Comparison of ENCODE assay signal across 8 cellular contexts in genomic region chr2:219386532-219387280, GRCh38. TPM values are rescaled to one million over a fixed set of nuclear protein-coding genes. Genes with fewer than 3 reads are reported as not detected.
DNase-seq lines count a peak whose midpoint lies in the region; ATAC-seq and TF ChIP-seq lines count a peak whose summit lies in the region.

No MANE protein-coding gene starts in this region.

- H3K36me3 Mint-ChIP-seq in activated CD4-positive, alpha-beta T cell treated with anti-CD3 and anti-CD28 coated beads for 36 hours (ENCODE audit: low read depth) = peaks cover 33% of the 10 kb centered on the region
- peaks cover 17% of the 10 kb centered on the region for H3K36me3 Mint-ChIP-seq in activated naive CD8-positive, alpha-beta T cell treated with anti-CD3 and anti-CD28 coated beads for 36 hours

- H3K9me3 Mint-ChIP-seq in activated CD4-positive, alpha-beta T cell treated with anti-CD3 and anti-CD28 coated beads for 36 hours (ENCODE audit: low read depth) = no peaks in the 10 kb centered on the region
- H3K9me3 Mint-ChIP-seq in activated naive CD8-positive, alpha-beta T cell treated with anti-CD3 and anti-CD28 coated beads for 36 hours = no peaks in the 10 kb centered on the region

- CTCF ChIA-PET in activated CD4-positive, alpha-beta T cell treated with anti-CD3 and anti-CD28 coated beads for 36 hours (lab: Charles Lee) = interaction anchor here (1.0 to 6.1 kb wide), 3 partner anchors 9 to 132 kb away, joined by 4 to 61 read pairs (median 8); no protein-coding TSS in a partner anchor

- H3K4me1 Mint-ChIP-seq in activated CD4-positive, alpha-beta T cell treated with anti-CD3 and anti-CD28 coated beads for 36 hours = peaks cover 9% of the 10 kb centered on the region
- H3K4me1 Mint-ChIP-seq in activated naive CD8-positive, alpha-beta T cell treated with anti-CD3 and anti-CD28 coated beads for 36 hours = peaks cover 14% of the 10 kb centered on the region

- peaks cover 1% of the 10 kb centered on the region for H3K36me3 ChIP-seq in kidney epithelial cell (ENCODE audit: control insufficient read depth, insufficient read depth, low read length)

- H3K27me3 ChIP-seq in kidney epithelial cell (ENCODE audit: control insufficient read depth, insufficient read depth, low read length) = no peaks in the 10 kb centered on the region

- H3K4me3 ChIP-seq in kidney epithelial cell (ENCODE audit: low read depth, low read length) = peak overlapping the region; percentile 69

- intact Hi-C loops in activated CD4-positive, alpha-beta T cell treated with anti-CD3 and anti-CD28 coated beads for 36 hours (cut with DNase I, micrococcal nuclease) = loop anchor here (1.0 to 5.0 kb wide), 8 partner anchors 92 to 1114 kb away; partner anchors contain the start of genes AAMP (in 1 of the 2), BCS1L (in 1 of the 2), CNOT9 (in 1 of the 2) and CTDSP1 (in 1 of the 2)

- no peak for ATAC-seq in activated CD4-positive, alpha-beta T cell treated with anti-CD3 and anti-CD28 coated beads for 36 hours
- no peak for ATAC-seq in HG02981 (IDR thresholded peaks at IDR 0.05; ENCODE audit: unreplicated experiment)
- no peak for ATAC-seq in GM19463 (IDR thresholded peaks at IDR 0.05; ENCODE audit: unreplicated experiment)

- H3K27me3 Mint-ChIP-seq in activated CD4-positive, alpha-beta T cell treated with anti-CD3 and anti-CD28 coated beads for 36 hours = no peaks in the 10 kb centered on the region
- H3K27me3 Mint-ChIP-seq in activated naive CD8-positive, alpha-beta T cell treated with anti-CD3 and anti-CD28 coated beads for 36 hours = no peaks in the 10 kb centered on the region

- peak; percentile 39 for DNase-seq in activated CD4-positive, alpha-beta T cell treated with anti-CD3 and anti-CD28 coated beads for 36 hours
- no peak for DNase-seq in activated CD4-positive, alpha-beta T cell treated with anti-CD3 and anti-CD28 coated beads, Interleukin-2, amount 50 U/mL, for 1 hour
- DNase-seq in activated naive CD8-positive, alpha-beta T cell treated with anti-CD3 and anti-CD28 coated beads for 36 hours = no peak
- no peak for DNase-seq in kidney epithelial cell (ENCODE audit: low read depth)
- no peak for DNase-seq in substantia nigra (lab: John Stamatoyannopoulos, UW)
- no peak for DNase-seq in Ammon's horn (ENCODE audit: low spot score)

- POLR2A ChIA-PET in activated CD4-positive, alpha-beta T cell treated with anti-CD3 and anti-CD28 coated beads for 36 hours (lab: Charles Lee) = no interaction called here

- H3K4me3 Mint-ChIP-seq in activated CD4-positive, alpha-beta T cell treated with anti-CD3 and anti-CD28 coated beads for 36 hours = peak overlapping the region; percentile 97
- peak overlapping the region; percentile 98 for H3K4me3 Mint-ChIP-seq in activated naive CD8-positive, alpha-beta T cell treated with anti-CD3 and anti-CD28 coated beads for 36 hours

- peak overlapping the region; percentile 78 for H3K27ac ChIP-seq in substantia nigra (ENCODE audit: low read depth, low read length, poor library complexity, severe bottlenecking)

- H3K27ac Mint-ChIP-seq in activated CD4-positive, alpha-beta T cell treated with anti-CD3 and anti-CD28 coated beads for 36 hours = peak overlapping the region; percentile 95
- H3K27ac Mint-ChIP-seq in activated naive CD8-positive, alpha-beta T cell treated with anti-CD3 and anti-CD28 coated beads for 36 hours = peak overlapping the region; percentile 98

- TF ChIP-seq CTCF in kidney epithelial cell (IDR thresholded peaks at IDR 0.05; ENCODE audit: insufficient read depth, low read length, poor library complexity, severe bottlenecking) = no peak

RNA-seq across cellular contexts. Expression of gene DNPEP, which starts 1.0 kb away (rescaled TPM):
- 10 to 100 TPM; 81.0 to 93.1 TPM for total RNA-seq in activated CD4-positive, alpha-beta T cell treated with anti-CD3 and anti-CD28 coated beads for 36 hours
- total RNA-seq in activated naive CD8-positive, alpha-beta T cell treated with anti-CD3 and anti-CD28 coated beads for 36 hours = 100 to 1,000 TPM; 122 to 123 TPM
- 50.2 and 62.7 TPM in 2 replicates for total RNA-seq in kidney epithelial cell

RNA-seq across cellular contexts. Expression of gene DES, which starts 31.5 kb away (rescaled TPM):
- total RNA-seq in activated CD4-positive, alpha-beta T cell treated with anti-CD3 and anti-CD28 coated beads for 36 hours = not detected
- under 1 TPM; 0.26 to 0.39 TPM for total RNA-seq in activated naive CD8-positive, alpha-beta T cell treated with anti-CD3 and anti-CD28 coated beads for 36 hours
- 0.55 and 0.79 TPM in 2 replicates for total RNA-seq in kidney epithelial cell

RNA-seq across cellular contexts. Expression of gene SPEG, which starts 47.9 kb away (rescaled TPM):
- 1 to 10 TPM in 1 of 2 experiments, under 1 TPM in 1; 0.89 to 1.4 TPM for total RNA-seq in activated CD4-positive, alpha-beta T cell treated with anti-CD3 and anti-CD28 coated beads for 36 hours
- total RNA-seq in activated naive CD8-positive, alpha-beta T cell treated with anti-CD3 and anti-CD28 coated beads for 36 hours = 1 to 10 TPM; 1.5 to 1.6 TPM
- total RNA-seq in kidney epithelial cell = 6.5 and 9.9 TPM in 2 replicates

RNA-seq across cellular contexts. Expression of gene RESP18, which starts 54.2 kb away (rescaled TPM):
- total RNA-seq in activated CD4-positive, alpha-beta T cell treated with anti-CD3 and anti-CD28 coated beads for 36 hours = not detected
- total RNA-seq in activated naive CD8-positive, alpha-beta T cell treated with anti-CD3 and anti-CD28 coated beads for 36 hours = not detected
- total RNA-seq in kidney epithelial cell = not detected in 2 replicates
